1 cellular context compared by ENCODE assay signal in the genomic region with DNA sequence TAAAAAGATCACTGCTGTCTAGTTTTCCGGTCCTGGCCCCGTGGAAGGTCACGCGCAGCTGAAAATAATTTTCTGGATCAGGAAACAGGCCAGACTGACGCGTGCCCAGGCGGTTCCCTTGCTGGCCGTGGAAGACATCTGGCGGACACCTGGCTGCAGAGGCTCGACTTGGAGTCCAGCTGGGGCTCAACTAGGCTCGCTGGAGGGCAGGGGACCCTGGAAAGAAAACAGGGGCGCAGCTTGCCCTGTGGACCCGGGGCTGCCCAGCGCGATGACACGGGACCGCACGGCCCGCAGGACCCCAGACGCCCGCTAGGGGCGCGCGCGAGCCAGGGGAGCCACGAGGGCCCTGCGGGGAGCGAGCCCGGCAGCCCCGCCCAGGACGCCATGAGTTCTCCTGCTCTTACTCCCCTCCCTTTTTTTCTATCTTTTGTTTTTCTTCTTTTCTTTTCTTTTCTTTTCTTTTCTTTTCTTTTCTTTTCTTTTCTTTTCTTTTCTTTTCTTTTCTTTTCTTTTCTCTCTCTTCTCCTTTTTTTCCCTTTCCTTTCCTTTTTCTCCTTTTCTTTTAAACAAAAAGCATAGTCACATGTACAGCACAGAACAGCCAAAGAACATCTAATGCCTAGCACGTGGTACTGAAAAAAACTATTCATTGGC.
TF ChIP-seq lines count a peak whose summit lies in the region.

No MANE protein-coding gene starts in this region.

TF ChIP-seq in H1, 55 proteins besides CTCF, POLR2A, EP300 and RAD21:
- TF ChIP-seq KDM4A (IDR thresholded peaks at IDR 0.05; ENCODE audit: low read depth, low read length, severe bottlenecking), result peak; percentile 38
- TF ChIP-seq TAF7 (optimal IDR thresholded peaks at IDR 0.05; ENCODE audit: borderline replicate concordance, low read depth, low read length), result no peak
- TF ChIP-seq RNF2 (IDR thresholded peaks at IDR 0.05; ENCODE audit: borderline replicate concordance, low read depth, low read length, missing control alignments, poor library complexity, severe bottlenecking), result no peak
- TF ChIP-seq, protein P1, sequence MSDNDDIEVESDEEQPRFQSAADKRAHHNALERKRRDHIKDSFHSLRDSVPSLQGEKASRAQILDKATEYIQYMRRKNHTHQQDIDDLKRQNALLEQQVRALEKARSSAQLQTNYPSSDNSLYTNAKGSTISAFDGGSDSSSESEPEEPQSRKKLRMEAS (IDR thresholded peaks at IDR 0.05), result peak; percentile 89
- 0 out of 4 replicates have a peak, but pooled peaks of 1 of the 2 experiments have one; percentile 25 for TF ChIP-seq SIN3A (conservative IDR thresholded peaks at IDR 0.05 in 1 of 2, IDR thresholded peaks at IDR 0.05 in 1 of 2; ENCODE audit: low read depth in 1 of 2, low read length in 2 of 2)
- TF ChIP-seq POLR2AphosphoS5 (IDR thresholded peaks at IDR 0.05; ENCODE audit: low read depth, low read length), result no peak
- TF ChIP-seq YY1 (IDR thresholded peaks at IDR 0.05; ENCODE audit: low read depth, low read length), result peak; percentile 85
- TF ChIP-seq GABPA (IDR thresholded peaks at IDR 0.05; ENCODE audit: borderline replicate concordance, insufficient read depth, low read length), result peak; percentile 56; the same call in 1 of the 2 replicates
